Comparison of ENCODE assay signal across 21 cellular contexts in genomic region chr7:157827045-157827862, GRCh38.
DNase-seq lines count a peak whose midpoint lies in the region; ATAC-seq and TF ChIP-seq lines count a peak whose summit lies in the region.
"Had no signal": no experiment of that assay in that cellular context is flagged by ENCODE, and none has a peak within 500 bp of the region (broad histone marks: within the 10 kb centered on the region; RNA-seq: fewer than 3 reads in every experiment).

No MANE protein-coding gene starts in this region.

- peaks cover 26% of the 10 kb centered on the region for H3K4me1 ChIP-seq in CD8-positive, alpha-beta T cell (ENCODE audit: insufficient read depth, low read length)
- H3K4me1 ChIP-seq: ascending aorta, heart left ventricle, psoas muscle had no signal

- H3K27ac ChIP-seq in CD8-positive, alpha-beta T cell (ENCODE audit: low read depth, low read length) = no peak overlapping the region
- H3K27ac ChIP-seq: ascending aorta, heart left ventricle, psoas muscle, RWPE1 had no signal

- intact Hi-C loops in activated CD4-positive, alpha-beta T cell treated with anti-CD3 and anti-CD28 coated beads for 36 hours (cut with DNase I, micrococcal nuclease) = loop anchor here (1.0 to 10.0 kb wide), 3 partner anchors 24 to 522 kb away; no protein-coding TSS in a partner anchor
- intact Hi-C loops in CD8-positive, alpha-beta T cell (cut with DNase I, micrococcal nuclease) = no loop called here

- ATAC-seq in activated CD4-positive, alpha-beta T cell treated with anti-CD3 and anti-CD28 coated beads for 36 hours = peak; percentile 55
- ATAC-seq in CD8-positive, alpha-beta T cell = peak; percentile 44
- ATAC-seq in GM18520 (IDR thresholded peaks at IDR 0.05; ENCODE audit: unreplicated experiment) = no peak
- ATAC-seq: heart left ventricle, left ventricle myocardium superior, psoas muscle had no signal

- H3K36me3 Mint-ChIP-seq in activated CD4-positive, alpha-beta T cell treated with anti-CD3 and anti-CD28 coated beads for 36 hours (ENCODE audit: low read depth) = no peaks in the 10 kb centered on the region
- no peaks in the 10 kb centered on the region for H3K36me3 Mint-ChIP-seq in CD8-positive, alpha-beta T cell
- no peaks in the 10 kb centered on the region for H3K36me3 Mint-ChIP-seq in activated naive CD4-positive, alpha-beta T cell treated with anti-CD3 and anti-CD28 coated beads, Interleukin-2, amount 10 ng/mL, durations not matched to agents 7 days and 5 days

- POLR2A ChIA-PET in activated CD4-positive, alpha-beta T cell treated with anti-CD3 and anti-CD28 coated beads for 36 hours (lab: Charles Lee) = no interaction called here
- POLR2A ChIA-PET in CD8-positive, alpha-beta T cell (lab: Charles Lee) = no interaction called here

- no peaks in the 10 kb centered on the region for H3K27me3 Mint-ChIP-seq in activated CD4-positive, alpha-beta T cell treated with anti-CD3 and anti-CD28 coated beads for 36 hours
- no peaks in the 10 kb centered on the region for H3K27me3 Mint-ChIP-seq in CD8-positive, alpha-beta T cell (ENCODE audit: low read depth)
- peaks cover 27% of the 10 kb centered on the region for H3K27me3 Mint-ChIP-seq in activated naive CD4-positive, alpha-beta T cell treated with anti-CD3 and anti-CD28 coated beads, Interleukin-2, amount 10 ng/mL, durations not matched to agents 7 days and 5 days
- H3K27me3 Mint-ChIP-seq: B cell; central memory CD8-positive, alpha-beta T cell had no signal

- CTCF ChIA-PET in activated CD4-positive, alpha-beta T cell treated with anti-CD3 and anti-CD28 coated beads for 36 hours (lab: Charles Lee) = no interaction called here
- CTCF ChIA-PET in CD8-positive, alpha-beta T cell (lab: Charles Lee) = interaction anchor here (0.6 kb wide), 1 partner anchor 192 kb away, joined by 3 read pairs; no protein-coding TSS in a partner anchor
- CTCF ChIA-PET in activated naive CD4-positive, alpha-beta T cell treated with anti-CD3 and anti-CD28 coated beads, Interleukin-2, amount 10 ng/mL, durations not matched to agents 7 days and 5 days (lab: Charles Lee) = interaction anchor here (0.7 kb wide), 1 partner anchor 18 kb away, joined by 3 read pairs; no protein-coding TSS in a partner anchor

- H3K9me3 Mint-ChIP-seq in activated CD4-positive, alpha-beta T cell treated with anti-CD3 and anti-CD28 coated beads for 36 hours (ENCODE audit: low read depth) = no peaks in the 10 kb centered on the region
- H3K9me3 Mint-ChIP-seq in CD8-positive, alpha-beta T cell = no peaks in the 10 kb centered on the region
- no peaks in the 10 kb centered on the region for H3K9me3 Mint-ChIP-seq in activated naive CD4-positive, alpha-beta T cell treated with anti-CD3 and anti-CD28 coated beads, Interleukin-2, amount 10 ng/mL, durations not matched to agents 7 days and 5 days
- H3K9me3 Mint-ChIP-seq: activated T-helper 2 cell treated with anti-CD3 and anti-CD28 coated beads, Interferon-gamma antibody, Interleukin-2, Interleukin-4, amounts not matched to agents 10 μg/mL and 5 μg/mL and 100 μg/mL, durations not matched to agents 14 hours and 24 hours and 36 hours; central memory CD8-positive, alpha-beta T cell had no signal

- peak; percentile 68 for DNase-seq in activated CD4-positive, alpha-beta T cell treated with anti-CD3 and anti-CD28 coated beads for 36 hours
- no peak for DNase-seq in activated CD4-positive, alpha-beta T cell treated with anti-CD3 and anti-CD28 coated beads, Interleukin-2, amount 50 U/mL, for 4 hours
- DNase-seq in CD8-positive, alpha-beta T cell = no peak
- peak; percentile 40 for DNase-seq in activated naive CD4-positive, alpha-beta T cell treated with anti-CD3 and anti-CD28 coated beads, Interleukin-2, amount 10 ng/mL, durations not matched to agents 7 days and 5 days
- DNase-seq in stimulated activated CD4-positive, alpha-beta T cell treated with anti-CD3 and anti-CD28 coated beads, Interleukin-15, amount 100 ng/mL, for 48 hours (ENCODE audit: low read depth in 2 of 2) = peak; percentile 15 to 17
- no peak for DNase-seq in GM03348 (ENCODE audit: low spot score)
- DNase-seq in mesenteric fat pad (ENCODE audit: low spot score) = no peak
- DNase-seq: GOT3, heart left ventricle, KBM-7, left ventricle myocardium superior, NCI-H2171, NCI-H526, psoas muscle, substantia nigra had no signal

- H3K27me3 ChIP-seq in CD8-positive, alpha-beta T cell (ENCODE audit: insufficient read depth, low read length) = no peaks in the 10 kb centered on the region
- H3K27me3 ChIP-seq: ascending aorta had no signal

- H3K27ac Mint-ChIP-seq in activated CD4-positive, alpha-beta T cell treated with anti-CD3 and anti-CD28 coated beads for 36 hours = peak overlapping the region; percentile 23
- H3K27ac Mint-ChIP-seq in CD8-positive, alpha-beta T cell = peak overlapping the region; percentile 67
- H3K27ac Mint-ChIP-seq in activated naive CD4-positive, alpha-beta T cell treated with anti-CD3 and anti-CD28 coated beads, Interleukin-2, amount 10 ng/mL, durations not matched to agents 7 days and 5 days = peak overlapping the region; percentile 80
- H3K27ac Mint-ChIP-seq: activated T-helper 2 cell treated with anti-CD3 and anti-CD28 coated beads, Interferon-gamma antibody, Interleukin-2, Interleukin-4, amounts not matched to agents 10 μg/mL and 5 μg/mL and 100 μg/mL, durations not matched to agents 14 hours and 24 hours and 36 hours; B cell had no signal

- no peak overlapping the region for H3K4me3 Mint-ChIP-seq in activated CD4-positive, alpha-beta T cell treated with anti-CD3 and anti-CD28 coated beads for 36 hours
- peak overlapping the region; percentile 37 for H3K4me3 Mint-ChIP-seq in CD8-positive, alpha-beta T cell
- H3K4me3 Mint-ChIP-seq in activated naive CD4-positive, alpha-beta T cell treated with anti-CD3 and anti-CD28 coated beads, Interleukin-2, amount 10 ng/mL, durations not matched to agents 7 days and 5 days = no peak overlapping the region
- H3K4me3 Mint-ChIP-seq: B cell; central memory CD8-positive, alpha-beta T cell had no signal

- H3K36me3 ChIP-seq in CD8-positive, alpha-beta T cell (ENCODE audit: insufficient read depth, low read length) = no peaks in the 10 kb centered on the region
- H3K36me3 ChIP-seq: ascending aorta, heart left ventricle had no signal

- no peak overlapping the region for H3K4me3 ChIP-seq in CD8-positive, alpha-beta T cell (ENCODE audit: low read depth, low read length)
- H3K4me3 ChIP-seq: ascending aorta, heart left ventricle, psoas muscle had no signal

- peaks cover 36% of the 10 kb centered on the region for H3K4me1 Mint-ChIP-seq in activated CD4-positive, alpha-beta T cell treated with anti-CD3 and anti-CD28 coated beads for 36 hours
- H3K4me1 Mint-ChIP-seq in CD8-positive, alpha-beta T cell (ENCODE audit: low read depth) = peaks cover 29% of the 10 kb centered on the region
- peaks cover 28% of the 10 kb centered on the region for H3K4me1 Mint-ChIP-seq in activated naive CD4-positive, alpha-beta T cell treated with anti-CD3 and anti-CD28 coated beads, Interleukin-2, amount 10 ng/mL, durations not matched to agents 7 days and 5 days
- H3K4me1 Mint-ChIP-seq: B cell; central memory CD8-positive, alpha-beta T cell had no signal

- H3K9me3 ChIP-seq in CD8-positive, alpha-beta T cell (ENCODE audit: low read length) = no peaks in the 10 kb centered on the region
- H3K9me3 ChIP-seq: ascending aorta, heart left ventricle, psoas muscle had no signal

- no peak for TF ChIP-seq CTCF in CD8-positive, alpha-beta T cell (IDR thresholded peaks at IDR 0.05)

Comparison
In these comparisons a context has a peak if more than half of its experiments do, and no peak if none do; other contexts are left out.
1. DNase-seq: peak in activated CD4-positive, alpha-beta T cell treated with anti-CD3 and anti-CD28 coated beads for 36 hours (single experiment), activated naive CD4-positive, alpha-beta T cell treated with anti-CD3 and anti-CD28 coated beads, Interleukin-2, amount 10 ng/mL, durations not matched to agents 7 days and 5 days (single experiment) and stimulated activated CD4-positive, alpha-beta T cell treated with anti-CD3 and anti-CD28 coated beads, Interleukin-15, amount 100 ng/mL, for 48 hours (2 of 2); none in activated CD4-positive, alpha-beta T cell treated with anti-CD3 and anti-CD28 coated beads, Interleukin-2, amount 50 U/mL, for 4 hours (0 of 2), CD8-positive, alpha-beta T cell (0 of 7), GM03348 (single experiment) and mesenteric fat pad (single experiment).
2. H3K27ac Mint-ChIP-seq: peak in every context shown above with its lines; median percentile 80 in activated naive CD4-positive, alpha-beta T cell treated with anti-CD3 and anti-CD28 coated beads, Interleukin-2, amount 10 ng/mL, durations not matched to agents 7 days and 5 days; 67 in CD8-positive, alpha-beta T cell; 23 in activated CD4-positive, alpha-beta T cell treated with anti-CD3 and anti-CD28 coated beads for 36 hours.
3. intact Hi-C loops: an anchor here in activated CD4-positive, alpha-beta T cell treated with anti-CD3 and anti-CD28 coated beads for 36 hours (1.0 to 10.0 kb wide); none called in CD8-positive, alpha-beta T cell.